ENCODE assay signal across 8 cellular contexts in genomic region chr6:138773177-138774091, GRCh38. TPM values are rescaled to one million over a fixed set of nuclear protein-coding genes. Genes with fewer than 3 reads are reported as not detected.
DNase-seq lines count a peak whose midpoint lies in the region; ATAC-seq and TF ChIP-seq lines count a peak whose summit lies in the region.

CCDC28A (plus strand) TSS chr6:138773769; CDS start chr6:138776121, 2,352 bp downstream.

- H3K9me3 ChIP-seq in Panc1 (ENCODE audit: control insufficient read depth, insufficient read depth, low read depth, low read length) (no peaks in the 10 kb centered on the region), esophagus (ENCODE audit: control insufficient read depth in 2 of 2, insufficient read depth in 1 of 2, low read depth in 1 of 2, low read length in 1 of 2) (no peaks in the 10 kb centered on the region), mucosa of stomach (ENCODE audit: control insufficient read depth, low read length) (no peaks in the 10 kb centered on the region)

- DNase-seq in DMS53 (lab: John Stamatoyannopoulos, UW) (peak; percentile 94), KG1 (lab: John Stamatoyannopoulos, UW) (peak; percentile 99), Panc1 (ENCODE audit: low read depth, low spot score) (peak; percentile 91)
- DNase-seq in activated T-cell treated with anti-CD3 and anti-CD28 coated beads, Interleukin-2, amount 50 U/mL, for 4 hours = peak; percentile 88
- peak; percentile 79 to 80 for DNase-seq in stimulated activated CD8-positive, alpha-beta memory T cell treated with anti-CD3 and anti-CD28 coated beads, Interleukin-7, amount 100 ng/mL, for 1 hour (ENCODE audit: low read depth in 2 of 2)

- TSS peak; percentile 76 for BruUV-seq in Panc1 (replicated peaks; lab: Mats Ljungman, UMichigan)

- POLR2A ChIA-PET in Panc1 (lab: Charles Lee) = interaction anchor here (0.5 to 1.2 kb wide), 4 partner anchors 47 to 660 kb away, joined by 3 to 12 read pairs (median 4); no protein-coding TSS in a partner anchor

- H3K27me3 Mint-ChIP-seq in activated T-cell treated with anti-CD3 and anti-CD28 coated beads, Interleukin-2, amount 50 U/mL, for 4 hours (ENCODE audit: low read depth) = no peaks in the 10 kb centered on the region

- peaks cover 15% of the 10 kb centered on the region for H3K4me1 Mint-ChIP-seq in activated T-cell treated with anti-CD3 and anti-CD28 coated beads, Interleukin-2, amount 50 U/mL, for 4 hours (ENCODE audit: low read depth)

- in situ Hi-C loops in Panc1 (cut with HindIII; ENCODE audit: low pct_unique_long_range_greater_than_20kb, low sequenced_read_pairs) = no loop called here

- TF ChIP-seq CTCF in Panc1 (IDR thresholded peaks at IDR 0.05) = no peak

- peak within 1 kb of the TSS; percentile 81 for H3K9ac ChIP-seq in mucosa of stomach (ENCODE audit: low read length)

- H3K27ac ChIP-seq in Panc1 (ENCODE audit: low read length) = peak within 1 kb of the TSS; percentile 99
- peak within 1 kb of the TSS; percentile 97 to 100 for H3K27ac ChIP-seq in esophagus (ENCODE audit: low read depth in 2 of 2, low read length in 1 of 2)

- no peaks in the 10 kb centered on the region for H3K27me3 ChIP-seq in Panc1 (ENCODE audit: control insufficient read depth, insufficient read depth, low read length)
- no peaks in the 10 kb centered on the region for H3K27me3 ChIP-seq in esophagus (ENCODE audit: control insufficient read depth in 1 of 2, insufficient read depth in 2 of 2, low read length in 2 of 2)
- no peaks in the 10 kb centered on the region for H3K27me3 ChIP-seq in mucosa of stomach (ENCODE audit: control insufficient read depth, insufficient read depth, low read length)

- WGBS in esophagus, 2 donors = 0 to 1% methylated on average over 47 of the region's 47 CpGs

- peak within 1 kb of the TSS; percentile 96 for H3K4me3 Mint-ChIP-seq in activated T-cell treated with anti-CD3 and anti-CD28 coated beads, Interleukin-2, amount 50 U/mL, for 4 hours

- CTCF ChIA-PET in Panc1 (lab: Charles Lee) = interaction anchor here (0.6 kb wide), 2 partner anchors 660 to 757 kb away, joined by 4 read pairs; no protein-coding TSS in a partner anchor

- ATAC-seq in GM21723 (IDR thresholded peaks at IDR 0.05; ENCODE audit: unreplicated experiment) (peak; percentile 96), Panc1 (peak; percentile 97)
- ATAC-seq in activated T-cell treated with anti-CD3 and anti-CD28 coated beads, Interleukin-2, amount 50 U/mL, for 4 hours = peak; percentile 90 to 91

- H3K4me3 ChIP-seq in Panc1 (ENCODE audit: low read depth in 2 of 2, low read length in 2 of 2) = peak within 1 kb of the TSS; percentile 71 to 97
- H3K4me3 ChIP-seq in esophagus (ENCODE audit: low read depth in 1 of 2, low read length in 2 of 2) = peak within 1 kb of the TSS; percentile 76 to 81
- peak within 1 kb of the TSS; percentile 64 for H3K4me3 ChIP-seq in mucosa of stomach (ENCODE audit: low read length)

- no peaks in the 10 kb centered on the region for H3K9me3 Mint-ChIP-seq in activated T-cell treated with anti-CD3 and anti-CD28 coated beads, Interleukin-2, amount 50 U/mL, for 4 hours

- peaks cover 13% of the 10 kb centered on the region for H3K36me3 Mint-ChIP-seq in activated T-cell treated with anti-CD3 and anti-CD28 coated beads, Interleukin-2, amount 50 U/mL, for 4 hours (ENCODE audit: insufficient read depth)

- H3K36me3 ChIP-seq in Panc1 (ENCODE audit: control insufficient read depth, insufficient read depth, low read length) (peaks cover 3% of the 10 kb centered on the region; the same call in 1 of the 2 replicates), esophagus (ENCODE audit: control insufficient read depth in 2 of 2, insufficient read depth in 2 of 2, low read length in 1 of 2) (no peaks in the 10 kb centered on the region), mucosa of stomach (ENCODE audit: control insufficient read depth, insufficient read depth, low read length) (no peaks in the 10 kb centered on the region)

- intact Hi-C loops in Panc1 (cut with micrococcal nuclease; ENCODE audit: unreplicated experiment) = no loop called here

- H3K4me1 ChIP-seq in Panc1 (ENCODE audit: control insufficient read depth, insufficient read depth, low read length) (peaks cover 5% of the 10 kb centered on the region), esophagus (ENCODE audit: control insufficient read depth in 2 of 2, insufficient read depth in 2 of 2, low read length in 1 of 2) (no peaks in the 10 kb centered on the region), mucosa of stomach (ENCODE audit: control insufficient read depth, insufficient read depth, low read length) (peaks cover 9% of the 10 kb centered on the region)

RNA-seq across cellular contexts. Expression of gene CCDC28A, which starts in this region (rescaled TPM):
- 4.7 TPM for total RNA-seq in Panc1 (2021; ENCODE audit: unreplicated experiment)
- 5.0 TPM for polyA plus RNA-seq in Panc1 (2012; ENCODE audit: insufficient read length)
- total RNA-seq in activated T-cell treated with anti-CD3 and anti-CD28 coated beads, Interleukin-2, amount 50 U/mL, for 4 hours = 1 to 10 TPM; 7.2 to 8.4 (median 8.2) TPM
- polyA plus RNA-seq in esophagus = 10 to 100 TPM; 10.8 to 13.7 TPM

Comparison
In these comparisons a context has a peak if more than half of its experiments do, and no peak if none do; other contexts are left out.
1. Peak in every context shown above with its lines: DNase-seq, ATAC-seq, H3K4me3 ChIP-seq and H3K27ac ChIP-seq.